8 cellular contexts compared by ENCODE assay signal in the genomic region with DNA sequence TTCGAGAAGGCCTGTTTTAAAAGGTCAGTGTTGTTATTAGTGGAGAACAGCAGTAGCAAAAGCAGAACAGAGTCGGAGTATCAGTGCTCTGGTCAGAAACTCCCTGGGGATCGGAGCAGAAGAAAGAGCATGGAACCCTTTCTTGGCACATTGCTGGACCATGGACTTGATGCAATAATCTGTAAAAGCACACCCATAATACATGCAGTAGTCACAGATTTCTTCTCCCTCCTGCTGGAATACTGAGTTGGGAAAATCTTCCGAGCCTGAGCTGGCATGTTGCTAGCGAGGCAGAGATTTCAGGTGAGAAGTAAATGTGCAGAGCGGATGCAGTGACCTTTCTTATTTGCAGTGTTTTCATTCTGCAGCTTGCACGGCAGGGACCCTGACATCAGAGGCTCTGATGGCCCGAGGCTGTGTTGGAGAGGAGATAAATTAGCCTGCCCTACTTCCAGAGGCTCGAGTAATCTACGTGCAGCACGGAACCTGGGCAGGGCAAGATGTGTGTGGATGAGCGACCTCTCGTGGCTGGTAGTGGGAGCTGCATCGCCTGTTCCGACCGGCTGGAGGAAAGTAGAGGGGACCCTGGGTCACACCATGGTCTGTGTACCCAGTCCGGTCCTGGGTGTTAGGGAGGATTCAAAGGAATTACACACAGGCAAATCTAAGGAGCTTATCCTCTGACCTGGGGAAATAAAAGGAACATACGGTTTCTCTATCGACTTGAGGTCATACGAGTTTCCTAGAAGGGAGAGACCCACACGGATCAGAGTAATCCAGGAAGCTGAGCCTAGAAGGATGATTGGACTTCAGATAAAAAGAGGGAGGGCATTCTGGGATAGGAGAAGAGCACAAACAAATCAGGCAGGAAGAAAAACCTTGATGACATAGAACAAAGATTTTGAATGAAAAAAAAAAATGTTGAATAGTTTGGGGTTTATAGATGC.
DNase-seq lines count a peak whose midpoint lies in the region; ATAC-seq, FAIRE-seq and TF ChIP-seq lines count a peak whose summit lies in the region.

No MANE protein-coding gene starts in this region.

- peaks cover 36% of the 10 kb centered on the region for H3K27me3 Mint-ChIP-seq in T-helper 2 cell treated with Interferon-gamma antibody and Interleukin-4, amounts not matched to agents 5 μg/mL and 100 μg/mL, for 36 hours (ENCODE audit: low read depth)

- H3K9me3 ChIP-seq in ES-I3 (ENCODE audit: control insufficient read depth, insufficient read depth, low read length), result no peaks in the 10 kb centered on the region
- no peaks in the 10 kb centered on the region for H3K9me3 ChIP-seq in ascending aorta
- H3K9me3 ChIP-seq in right cardiac atrium (ENCODE audit: control insufficient read depth, low read length), result no peaks in the 10 kb centered on the region

- ATAC-seq in right cardiac atrium (peak; percentile 90 to 92), sciatic nerve (peak; percentile 87), HG03460 (IDR thresholded peaks at IDR 0.05; ENCODE audit: unreplicated experiment) (no peak)

- intact Hi-C loops in ascending aorta (cut with DNase I) (loop anchor here (10.0 kb wide), 1 partner anchor 190 kb away; no protein-coding TSS in a partner anchor), right cardiac atrium (cut with DNase I) (loop anchor here (5.0 to 10.0 kb wide), 4 partner anchors 190 to 450 kb away; no protein-coding TSS in a partner anchor), sciatic nerve (cut with DNase I) (no loop called here)

- FAIRE-seq in H54 (lab: Jason Lieb, UNC), result no peak

- 27% methylated on average over 21 of the region's 21 CpGs for WGBS in right cardiac atrium

- DNase-seq in H54 (ENCODE audit: insufficient read length, low spot score), result peak; percentile 47
- DNase-seq in NAMALWA (ENCODE audit: low spot score), result peak; percentile 71
- DNase-seq in T-helper 2 cell treated with Interferon-gamma antibody and Interleukin-4, amounts not matched to agents 5 μg/mL and 100 μg/mL, for 36 hours (ENCODE audit: low spot score), result peak; percentile 52
- DNase-seq in ascending aorta (ENCODE audit: low spot score in 2 of 2), result peak in 1 of 2 donors; percentile 71
- DNase-seq in right cardiac atrium, result peak; percentile 57 to 83 (median 82)
- DNase-seq in sciatic nerve (ENCODE audit: low spot score), result peak; percentile 81

- H3K27ac ChIP-seq in ascending aorta (no peak overlapping the region), right cardiac atrium (ENCODE audit: low read length) (no peak overlapping the region)

- H3K4me3 Mint-ChIP-seq in T-helper 2 cell treated with Interferon-gamma antibody and Interleukin-4, amounts not matched to agents 5 μg/mL and 100 μg/mL, for 36 hours, result no peak overlapping the region

- H3K4me3 ChIP-seq in ascending aorta, result no peak overlapping the region
- no peak overlapping the region for H3K4me3 ChIP-seq in right cardiac atrium (ENCODE audit: low read length)

- peaks cover 3% of the 10 kb centered on the region for H3K4me1 Mint-ChIP-seq in T-helper 2 cell treated with Interferon-gamma antibody and Interleukin-4, amounts not matched to agents 5 μg/mL and 100 μg/mL, for 36 hours (ENCODE audit: low read depth)

- TF ChIP-seq CTCF in ascending aorta (IDR thresholded peaks at IDR 0.05), result peak; percentile 74 to 90 (median 87)

- TF ChIP-seq POLR2A in H54 (IDR thresholded peaks at IDR 0.05; ENCODE audit: low read depth, low read length), result no peak

- H3K27ac Mint-ChIP-seq in T-helper 2 cell treated with Interferon-gamma antibody and Interleukin-4, amounts not matched to agents 5 μg/mL and 100 μg/mL, for 36 hours, result no peak overlapping the region

- no peaks in the 10 kb centered on the region for H3K36me3 Mint-ChIP-seq in T-helper 2 cell treated with Interferon-gamma antibody and Interleukin-4, amounts not matched to agents 5 μg/mL and 100 μg/mL, for 36 hours (ENCODE audit: low read depth)

- H3K27me3 ChIP-seq in ascending aorta (no peaks in the 10 kb centered on the region), right cardiac atrium (ENCODE audit: control insufficient read depth, insufficient read depth) (no peaks in the 10 kb centered on the region)

- H3K36me3 ChIP-seq in ES-I3 (ENCODE audit: insufficient read depth, low read length), result no peaks in the 10 kb centered on the region
- H3K36me3 ChIP-seq in ascending aorta, result no peaks in the 10 kb centered on the region

- peak overlapping the region; percentile 36; the same call in 1 of the 2 replicates for H3K9ac ChIP-seq in ES-I3 (ENCODE audit: low read depth, low read length)

- no peaks in the 10 kb centered on the region for H3K9me3 Mint-ChIP-seq in T-helper 2 cell treated with Interferon-gamma antibody and Interleukin-4, amounts not matched to agents 5 μg/mL and 100 μg/mL, for 36 hours

- H3K4me1 ChIP-seq in ES-I3 (ENCODE audit: insufficient read depth, low read length) (peaks cover 11% of the 10 kb centered on the region), ascending aorta (peaks cover 0 to 3% of the 10 kb centered on the region in 2 donors), right cardiac atrium (ENCODE audit: control insufficient read depth, insufficient read depth, low read length) (no peaks in the 10 kb centered on the region)
